Comparison of ENCODE assay signal across 16 cellular contexts in the genomic region with DNA sequence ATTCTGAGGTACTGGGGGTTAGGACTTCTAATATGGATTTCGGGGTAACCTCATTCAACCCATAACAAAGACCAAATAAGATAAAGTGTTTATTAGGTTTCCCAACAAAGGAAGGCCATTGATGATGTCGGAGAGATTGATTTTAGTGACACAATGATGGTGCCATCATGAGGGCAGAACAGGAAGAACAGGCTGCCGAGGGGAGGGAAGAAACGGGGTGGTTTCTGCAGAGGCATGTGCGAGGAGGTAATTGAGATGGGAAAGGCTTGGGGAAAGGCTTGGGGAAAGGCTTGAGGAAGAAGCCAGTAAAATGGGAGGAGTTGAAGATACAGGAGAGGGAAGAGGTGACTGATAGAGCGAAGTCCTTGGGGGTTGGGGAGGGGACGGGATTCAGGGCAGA. TPM values are rescaled to one million over a fixed set of nuclear protein-coding genes. Genes with fewer than 3 reads are reported as not detected.
A peak's percentile ranks its signal among the peaks of the same experiment; 100 is the strongest.
DNase-seq lines count a peak whose midpoint lies in the region; ATAC-seq and TF ChIP-seq lines count a peak whose summit lies in the region.
"Had no signal": no experiment of that assay in that cellular context is flagged by ENCODE, and none has a peak within 500 bp of the region (broad histone marks: within the 10 kb centered on the region; RNA-seq: fewer than 3 reads in every experiment).

No MANE protein-coding gene starts in this region.

- no peak for TF ChIP-seq POLR2A in erythroblast (IDR thresholded peaks at IDR 0.05; ENCODE audit: low read length)

- H3K27me3 Mint-ChIP-seq in GM23338 (ENCODE audit: insufficient read depth, low read depth, poor library complexity): peaks cover 9% of the 10 kb centered on the region
- H3K27me3 Mint-ChIP-seq: T-cell had no signal

- TF ChIP-seq CTCF in A673 (conservative IDR thresholded peaks at IDR 0.05; ENCODE audit: low read depth, low read length): 0 out of 2 replicates have a peak, but pooled peaks have one; percentile 26
- TF ChIP-seq CTCF in GM23338 (conservative IDR thresholded peaks at IDR 0.05; ENCODE audit: low read depth in 2 of 2): peak; percentile 54 to 74

- H3F3A ChIP-seq in GM23338 (replicated peaks; ENCODE audit: low read depth): no peaks in the 10 kb centered on the region

- intact Hi-C loops in A673 (cut with micrococcal nuclease; ENCODE audit: unreplicated experiment): no loop called here

- H3K4me2 ChIP-seq in GM23338: no peak overlapping the region
- H3K4me2 ChIP-seq: KMS-11 had no signal

- ATAC-seq in GM23338: peak; percentile 94
- no peak for ATAC-seq in HG03025 (IDR thresholded peaks at IDR 0.05; ENCODE audit: low FRiP score, unreplicated experiment)
- ATAC-seq in HG03565 (IDR thresholded peaks at IDR 0.05; ENCODE audit: unreplicated experiment): no peak
- ATAC-seq: heart left ventricle, T-cell had no signal

- H3K36me3 ChIP-seq in A673 (ENCODE audit: insufficient read depth, low read length, poor library complexity, severe bottlenecking) (no peaks in the 10 kb centered on the region), GM23338 (ENCODE audit: insufficient read depth) (no peaks in the 10 kb centered on the region)
- H3K36me3 ChIP-seq: heart left ventricle had no signal

- H3K79me2 ChIP-seq in GM23338 (replicated peaks; ENCODE audit: insufficient read depth): no peaks in the 10 kb centered on the region

- H3K27ac ChIP-seq in A673 (ENCODE audit: low read depth, low read length, poor library complexity, severe bottlenecking): no peak overlapping the region
- H3K27ac ChIP-seq in GM23338 (ENCODE audit: low read depth): no peak overlapping the region
- H3K27ac ChIP-seq: dorsolateral prefrontal cortex, KMS-11 had no signal

- BruUV-seq in A673 (replicated peaks; lab: Mats Ljungman, UMichigan): no TSS peak

- H3K27ac Mint-ChIP-seq in GM23338: no peak overlapping the region
- H3K27ac Mint-ChIP-seq: T-cell had no signal

- peaks cover 11% of the 10 kb centered on the region for H3K4me1 Mint-ChIP-seq in GM23338

- H3K4me3 ChIP-seq in A673 (ENCODE audit: low read depth, low read length, poor library complexity, severe bottlenecking) (no peak overlapping the region), GM23338 (no peak overlapping the region)
- H3K4me3 ChIP-seq: dorsolateral prefrontal cortex, heart left ventricle had no signal

- H3K9me2 ChIP-seq in GM23338 (ENCODE audit: insufficient read depth): no peaks in the 10 kb centered on the region

- no peaks in the 10 kb centered on the region for H3K9me3 ChIP-seq in A673 (ENCODE audit: low read depth, low read length, poor library complexity, severe bottlenecking)
- H3K9me3 ChIP-seq: heart left ventricle had no signal

- H3K4me3 Mint-ChIP-seq in GM23338: no peak overlapping the region
- H3K4me3 Mint-ChIP-seq: T-cell had no signal

- POLR2A ChIA-PET in A673 (lab: Charles Lee; ENCODE audit: low non-redundant PET): no interaction called here

- no peaks in the 10 kb centered on the region for H4K20me1 ChIP-seq in GM23338 (replicated peaks; ENCODE audit: insufficient read depth)

- CTCF ChIA-PET in A673 (lab: Charles Lee): no interaction called here

- DNase-seq in A673 (ENCODE audit: low spot score) (peak; percentile 11), GM23338 (ENCODE audit: low spot score) (peak; percentile 79), OCI-M1 (lab: John Stamatoyannopoulos, UW) (peak; percentile 44), erythroblast (lab: John Stamatoyannopoulos, UW) (peak; percentile 4 to 5), NCI-H1105 treated with DMSO at 0.1 percent for 48 hours (lab: John Stamatoyannopoulos, UW) (no peak), epidermal melanocyte (ENCODE audit: insufficient read length, low spot score) (no peak)
- DNase-seq: ACHN; activated naive CD4-positive, alpha-beta T cell treated with anti-CD3 and anti-CD28 coated beads, Interleukin-2, amount 50 U/mL, for 16 hours; dorsolateral prefrontal cortex; heart left ventricle; NCI-H526; substantia nigra; T-cell had no signal

- H3K27me3 ChIP-seq in A673 (replicated peaks; ENCODE audit: insufficient read depth, low read depth, low read length, poor library complexity) (no peaks in the 10 kb centered on the region), GM23338 (ENCODE audit: insufficient read depth) (peaks cover 8% of the 10 kb centered on the region)

- H3K9me3 Mint-ChIP-seq in GM23338: no peaks in the 10 kb centered on the region
- H3K9me3 Mint-ChIP-seq: T-cell had no signal

- peak overlapping the region; percentile 9; the same call in 1 of the 2 replicates for H2AFZ ChIP-seq in GM23338

- H3K4me1 ChIP-seq in A673 (ENCODE audit: insufficient read depth, low read length, poor library complexity, severe bottlenecking) (no peaks in the 10 kb centered on the region), GM23338 (ENCODE audit: insufficient read depth) (no peaks in the 10 kb centered on the region; the same call in 1 of the 2 replicates)

- H3K36me3 Mint-ChIP-seq in GM23338 (ENCODE audit: low read depth): no peaks in the 10 kb centered on the region

TF ChIP-seq in GM23338, 12 proteins besides CTCF, POLR2A, EP300 and RAD21:
- TF ChIP-seq NANOG (IDR thresholded peaks at IDR 0.05; ENCODE audit: borderline replicate concordance): no peak
- peak; percentile 56; the same call in 1 of the 2 replicates for TF ChIP-seq CREB1 (CRISPR knock-in tag; IDR thresholded peaks at IDR 0.05; ENCODE audit: low read depth)

RNA-seq across cellular contexts. Expression of a gene that starts 6.2 kb away (rescaled TPM):
- 0.84 and 1.2 TPM in 2 replicates for total RNA-seq in A673 (2021)
- total RNA-seq in GM23338 (2014; rRNA removed; shearing (Covaris generic)): 2.9 and 3.0 TPM in 2 replicates
- 1.8 and 2.2 TPM in 2 replicates for polyA plus RNA-seq in GM23338 (2016; fragmentation: Nextera tagmentation; extraction: Ambion mirVana)

RNA-seq across cellular contexts. Expression of a gene that starts 43.9 kb away (rescaled TPM):
- 12.6 and 15.3 TPM in 2 replicates for total RNA-seq in A673 (2021)
- 21.1 and 28.2 TPM in 2 replicates for total RNA-seq in GM23338 (2014; rRNA removed; shearing (Covaris generic))
- polyA plus RNA-seq in GM23338 (2016; fragmentation: Nextera tagmentation; extraction: Ambion mirVana): 25.3 and 26.6 TPM in 2 replicates

Comparison
In these comparisons a context has a peak if more than half of its experiments do, and no peak if none do; other contexts are left out.
1. DNase-seq: peak in A673 (single experiment), GM23338 (single experiment), OCI-M1 (single experiment) and erythroblast (2 of 2); none in NCI-H1105 treated with DMSO at 0.1 percent for 48 hours (single experiment) and epidermal melanocyte (single experiment).